ENCODE assay signal across 17 cellular contexts in the genomic region with DNA sequence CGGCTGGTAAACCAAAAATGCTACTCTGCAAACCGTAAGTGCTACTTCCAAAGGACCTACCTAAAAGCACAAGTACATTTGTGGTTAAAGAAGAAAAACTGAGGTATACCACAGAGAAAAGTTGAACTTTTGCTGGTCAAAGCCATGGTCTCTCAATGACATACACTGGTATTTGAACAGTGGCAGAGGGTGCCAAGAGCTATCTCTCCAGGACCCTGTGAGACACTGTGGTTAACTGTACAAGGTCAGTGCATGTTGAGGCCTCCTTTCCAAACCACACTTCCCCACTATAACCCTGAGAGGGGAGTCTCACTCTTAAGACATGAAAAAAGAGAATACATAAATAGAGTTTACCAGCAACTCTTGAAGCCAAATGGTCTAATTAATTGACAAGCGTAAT. TPM values are rescaled to one million over a fixed set of nuclear protein-coding genes. Genes with fewer than 3 reads are reported as not detected.
"Had no signal": no experiment of that assay in that cellular context is flagged by ENCODE, and none has a peak within 500 bp of the region (broad histone marks: within the 10 kb centered on the region; RNA-seq: fewer than 3 reads in every experiment).

No MANE protein-coding gene starts in this region.

- H3K27me3 ChIP-seq: cardiac muscle cell, pancreas, SJSA1, tibial nerve had no signal

- DNase-seq: activated CD4-positive, alpha-beta T cell treated with anti-CD3 and anti-CD28 coated beads, Interleukin-2, amount 50 U/mL, for 4 hours; activated CD4-positive, CD25-positive, alpha-beta regulatory T cell treated with anti-CD3 and anti-CD28 coated beads, Interleukin-2, amount 50 U/mL, for 72 hours; activated gamma-delta T cell; activated naive CD8-positive, alpha-beta T cell treated with anti-CD3 and anti-CD28 coated beads, Interleukin-2, amount 10 ng/mL, durations not matched to agents 7 days and 5 days; activated T-cell treated with anti-CD3 and anti-CD28 coated beads, Interleukin-2, amount 50 U/mL, for 48 hours; anterior cingulate cortex; cortex of kidney; head of caudate nucleus; islet precursor cell; mesenchymal stem cell; pancreas; stimulated activated CD4-positive, alpha-beta T cell treated with anti-CD3 and anti-CD28 coated beads, Interleukin-4, amount 100 ng/mL, for 4 hours; stimulated activated naive CD8-positive, alpha-beta T cell treated with anti-CD3 and anti-CD28 coated beads, Interleukin-15, amount 100 ng/mL, for 72 hours had no signal

- H3K9me3 ChIP-seq: pancreas, SJSA1, tibial nerve had no signal

- H3K4me1 ChIP-seq: pancreas had no signal

- H3K4me3 ChIP-seq: cardiac muscle cell, pancreas, SJSA1, tibial nerve had no signal

- ATAC-seq: left lobe of liver; pancreas; stimulated activated naive CD8-positive, alpha-beta T cell treated with anti-CD3 and anti-CD28 coated beads, Interleukin-15, amount 100 ng/mL, for 72 hours had no signal

- H3K27ac ChIP-seq: cardiac muscle cell, pancreas, SJSA1 had no signal

- H3K36me3 ChIP-seq: cardiac muscle cell, pancreas, tibial nerve had no signal

RNA-seq across cellular contexts. Expression of gene COL4A1, which starts 49.5 kb away (rescaled TPM):
- total RNA-seq: activated naive CD8-positive, alpha-beta T cell treated with anti-CD3 and anti-CD28 coated beads, Interleukin-2, amount 10 ng/mL, durations not matched to agents 7 days and 5 days had no signal

RNA-seq across cellular contexts. Expression of gene COL4A2, which starts 49.7 kb away (rescaled TPM):
- total RNA-seq: activated naive CD8-positive, alpha-beta T cell treated with anti-CD3 and anti-CD28 coated beads, Interleukin-2, amount 10 ng/mL, durations not matched to agents 7 days and 5 days had no signal
